Comparison of ENCODE assay signal across 25 cellular contexts in the genomic region with DNA sequence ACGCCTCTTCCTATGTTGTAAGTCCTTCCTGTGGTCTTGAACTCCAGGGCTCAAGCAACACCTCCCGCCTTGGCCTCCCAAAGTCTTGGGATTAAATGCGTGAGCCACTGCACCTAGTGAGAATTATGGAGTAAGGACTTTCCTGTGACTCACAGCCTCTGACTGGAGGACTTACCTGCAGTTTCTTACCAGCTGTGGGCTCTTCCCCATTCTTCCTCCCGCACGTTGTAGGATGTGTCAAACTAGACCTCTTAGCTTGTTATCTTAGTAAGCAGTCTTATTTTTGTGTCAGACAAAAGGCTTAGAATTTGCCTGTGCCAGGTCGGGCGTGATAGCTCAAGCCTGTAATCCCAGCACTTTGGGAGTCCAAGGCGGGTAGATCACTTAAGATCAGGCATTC. TPM values are rescaled to one million over a fixed set of nuclear protein-coding genes. Genes with fewer than 3 reads are reported as not detected.
A peak's percentile ranks its signal among the peaks of the same experiment; 100 is the strongest.
DNase-seq lines count a peak whose midpoint lies in the region; ATAC-seq and TF ChIP-seq lines count a peak whose summit lies in the region.
"Had no signal": no experiment of that assay in that cellular context is flagged by ENCODE, and none has a peak within 500 bp of the region (broad histone marks: within the 10 kb centered on the region; RNA-seq: fewer than 3 reads in every experiment).

No MANE protein-coding gene starts in this region.

- TF ChIP-seq CTCF in OCI-LY7 (conservative IDR thresholded peaks at IDR 0.05; ENCODE audit: low read length): no peak
- TF ChIP-seq CTCF in nephron progenitor cell (IDR thresholded peaks at IDR 0.05): no peak

- H3K27me3 Mint-ChIP-seq in activated naive CD8-positive, alpha-beta T cell treated with anti-CD3 and anti-CD28 coated beads, Interleukin-2, amount 10 ng/mL, durations not matched to agents 7 days and 5 days: no peaks in the 10 kb centered on the region
- H3K27me3 Mint-ChIP-seq in activated naive CD8-positive, alpha-beta T cell treated with anti-CD3 and anti-CD28 coated beads for 36 hours: no peaks in the 10 kb centered on the region
- no peaks in the 10 kb centered on the region for H3K27me3 Mint-ChIP-seq in activated T-helper 2 cell treated with anti-CD3 and anti-CD28 coated beads, Interferon-gamma antibody, Interleukin-2, Interleukin-4, amounts not matched to agents 10 μg/mL and 5 μg/mL and 100 μg/mL, durations not matched to agents 14 hours and 24 hours and 36 hours (ENCODE audit: low read depth)
- peaks cover 5% of the 10 kb centered on the region for H3K27me3 Mint-ChIP-seq in nephron progenitor cell (ENCODE audit: low read depth, poor library complexity)
- H3K27me3 Mint-ChIP-seq: naive B cell had no signal

- no TSS peak for BruUV-seq in OCI-LY7 (replicated peaks; lab: Mats Ljungman, UMichigan)

- H3K27ac Mint-ChIP-seq in activated naive CD8-positive, alpha-beta T cell treated with anti-CD3 and anti-CD28 coated beads, Interleukin-2, amount 10 ng/mL, durations not matched to agents 7 days and 5 days: peak overlapping the region; percentile 54
- H3K27ac Mint-ChIP-seq in activated naive CD8-positive, alpha-beta T cell treated with anti-CD3 and anti-CD28 coated beads for 36 hours: no peak overlapping the region
- H3K27ac Mint-ChIP-seq in activated T-helper 2 cell treated with anti-CD3 and anti-CD28 coated beads, Interferon-gamma antibody, Interleukin-2, Interleukin-4, amounts not matched to agents 10 μg/mL and 5 μg/mL and 100 μg/mL, durations not matched to agents 14 hours and 24 hours and 36 hours: peak overlapping the region; percentile 51
- peak overlapping the region; percentile 30 for H3K27ac Mint-ChIP-seq in nephron progenitor cell
- H3K27ac Mint-ChIP-seq: brain had no signal

- CTCF ChIA-PET in OCI-LY7 (lab: Charles Lee; ENCODE audit: unreplicated experiment): no interaction called here

- no peaks in the 10 kb centered on the region for H4K20me1 ChIP-seq in OCI-LY7 (ENCODE audit: insufficient read depth, low read length)

- no peaks in the 10 kb centered on the region for H3K9me3 Mint-ChIP-seq in activated naive CD8-positive, alpha-beta T cell treated with anti-CD3 and anti-CD28 coated beads, Interleukin-2, amount 10 ng/mL, durations not matched to agents 7 days and 5 days
- no peaks in the 10 kb centered on the region for H3K9me3 Mint-ChIP-seq in activated naive CD8-positive, alpha-beta T cell treated with anti-CD3 and anti-CD28 coated beads for 36 hours
- H3K9me3 Mint-ChIP-seq in activated T-helper 2 cell treated with anti-CD3 and anti-CD28 coated beads, Interferon-gamma antibody, Interleukin-2, Interleukin-4, amounts not matched to agents 10 μg/mL and 5 μg/mL and 100 μg/mL, durations not matched to agents 14 hours and 24 hours and 36 hours: no peaks in the 10 kb centered on the region
- no peaks in the 10 kb centered on the region for H3K9me3 Mint-ChIP-seq in nephron progenitor cell
- H3K9me3 Mint-ChIP-seq: brain, naive B cell had no signal

- H3K4me1 Mint-ChIP-seq in activated naive CD8-positive, alpha-beta T cell treated with anti-CD3 and anti-CD28 coated beads, Interleukin-2, amount 10 ng/mL, durations not matched to agents 7 days and 5 days: peaks cover 17% of the 10 kb centered on the region
- H3K4me1 Mint-ChIP-seq in activated naive CD8-positive, alpha-beta T cell treated with anti-CD3 and anti-CD28 coated beads for 36 hours: peaks cover 20% of the 10 kb centered on the region
- peaks cover 24% of the 10 kb centered on the region for H3K4me1 Mint-ChIP-seq in activated T-helper 2 cell treated with anti-CD3 and anti-CD28 coated beads, Interferon-gamma antibody, Interleukin-2, Interleukin-4, amounts not matched to agents 10 μg/mL and 5 μg/mL and 100 μg/mL, durations not matched to agents 14 hours and 24 hours and 36 hours (ENCODE audit: low read depth)
- H3K4me1 Mint-ChIP-seq in nephron progenitor cell: peaks cover 25% of the 10 kb centered on the region
- H3K4me1 Mint-ChIP-seq: brain had no signal

- peaks cover 14% of the 10 kb centered on the region for H3K4me1 ChIP-seq in OCI-LY7 (ENCODE audit: insufficient read depth, low read length, poor library complexity, severe bottlenecking)
- H3K4me1 ChIP-seq: gastroesophageal sphincter, HAP-1, upper lobe of left lung had no signal

- no peak overlapping the region for H3K27ac ChIP-seq in OCI-LY7 (ENCODE audit: low read depth, low read length, poor library complexity, severe bottlenecking)
- H3K27ac ChIP-seq: gastroesophageal sphincter, HL-60, upper lobe of left lung had no signal

- H3K4me3 ChIP-seq in OCI-LY7 (ENCODE audit: low read depth, low read length, poor library complexity, severe bottlenecking): no peak overlapping the region
- H3K4me3 ChIP-seq: gastroesophageal sphincter, HAP-1, upper lobe of left lung had no signal

- intact Hi-C loops in OCI-LY7 (cut with micrococcal nuclease; ENCODE audit: unreplicated experiment): no loop called here
- intact Hi-C loops in activated T-helper 2 cell treated with anti-CD3 and anti-CD28 coated beads, Interferon-gamma antibody, Interleukin-2, Interleukin-4, amounts not matched to agents 10 μg/mL and 5 μg/mL and 100 μg/mL, durations not matched to agents 14 hours and 24 hours and 36 hours (cut with micrococcal nuclease): no loop called here

- no peak for DNase-seq in activated naive CD8-positive, alpha-beta T cell treated with anti-CD3 and anti-CD28 coated beads, Interleukin-2, amount 10 ng/mL, durations not matched to agents 7 days and 5 days
- no peak for DNase-seq in activated naive CD8-positive, alpha-beta T cell treated with anti-CD3 and anti-CD28 coated beads for 36 hours
- DNase-seq in OCI-LY7 (ENCODE audit: low spot score) (no peak), nephron progenitor cell (no peak), EL (no peak), NCI-H2196 (lab: John Stamatoyannopoulos, UW; ENCODE audit: unreplicated experiment) (no peak)
- DNase-seq in activated T-helper 2 cell treated with anti-CD3 and anti-CD28 coated beads, Interferon-gamma antibody, Interleukin-2, Interleukin-4, amounts not matched to agents 10 μg/mL and 5 μg/mL and 100 μg/mL, durations not matched to agents 14 hours and 24 hours and 36 hours (ENCODE audit: low spot score): no peak
- DNase-seq: activated CD4-positive, CD25-positive, alpha-beta regulatory T cell treated with anti-CD3 and anti-CD28 coated beads, Interleukin-2, amount 50 U/mL, for 72 hours; activated CD8-positive, alpha-beta memory T cell treated with anti-CD3 and anti-CD28 coated beads for 24 hours; activated T-cell treated with anti-CD3 and anti-CD28 coated beads, Interleukin-2, amount 50 U/mL, for 1 hour; amniotic stem cell; COR-L47; DMS53; kidney glomerular epithelial cell; midbrain; naive B cell; NCI-H1417 treated with DMSO at 0.1 percent for 48 hours; NCI-H2081 treated with DMSO at 0.1 percent for 48 hours; NCI-H774; stimulated activated CD4-positive, alpha-beta T cell treated with anti-CD3 and anti-CD28 coated beads, Interleukin-4, amount 100 ng/mL, for 24 hours; upper lobe of left lung had no signal

- peak overlapping the region; percentile 9; the same call in 1 of the 2 replicates for H2AFZ ChIP-seq in OCI-LY7 (ENCODE audit: low read length)

- no peaks in the 10 kb centered on the region for H3K79me2 ChIP-seq in OCI-LY7 (ENCODE audit: insufficient read depth, low read depth, low read length)

- no peak overlapping the region for H3K4me3 Mint-ChIP-seq in activated naive CD8-positive, alpha-beta T cell treated with anti-CD3 and anti-CD28 coated beads, Interleukin-2, amount 10 ng/mL, durations not matched to agents 7 days and 5 days
- no peak overlapping the region for H3K4me3 Mint-ChIP-seq in activated naive CD8-positive, alpha-beta T cell treated with anti-CD3 and anti-CD28 coated beads for 36 hours
- H3K4me3 Mint-ChIP-seq in activated T-helper 2 cell treated with anti-CD3 and anti-CD28 coated beads, Interferon-gamma antibody, Interleukin-2, Interleukin-4, amounts not matched to agents 10 μg/mL and 5 μg/mL and 100 μg/mL, durations not matched to agents 14 hours and 24 hours and 36 hours (ENCODE audit: low read depth): no peak overlapping the region
- no peak overlapping the region for H3K4me3 Mint-ChIP-seq in nephron progenitor cell
- H3K4me3 Mint-ChIP-seq: brain, naive B cell had no signal

- POLR2A ChIA-PET in activated naive CD8-positive, alpha-beta T cell treated with anti-CD3 and anti-CD28 coated beads, Interleukin-2, amount 10 ng/mL, durations not matched to agents 7 days and 5 days (lab: Charles Lee): interaction anchor here (0.9 to 2.7 kb wide), 4 partner anchors 16 to 95 kb away, joined by 4 to 18 read pairs (median 8); a partner anchor contains a TSS
- POLR2A ChIA-PET in OCI-LY7 (lab: Charles Lee): interaction anchor here (0.7 kb wide), 1 partner anchor 911 kb away, joined by 3 read pairs; no protein-coding TSS in a partner anchor

- H3K9me2 ChIP-seq in OCI-LY7 (ENCODE audit: insufficient read depth, low read length): no peaks in the 10 kb centered on the region

- no peaks in the 10 kb centered on the region for H3K36me3 ChIP-seq in OCI-LY7 (ENCODE audit: insufficient read depth, low read length)
- H3K36me3 ChIP-seq: gastroesophageal sphincter, HAP-1, upper lobe of left lung had no signal

- H3K36me3 Mint-ChIP-seq in activated naive CD8-positive, alpha-beta T cell treated with anti-CD3 and anti-CD28 coated beads, Interleukin-2, amount 10 ng/mL, durations not matched to agents 7 days and 5 days: no peaks in the 10 kb centered on the region
- no peaks in the 10 kb centered on the region for H3K36me3 Mint-ChIP-seq in activated naive CD8-positive, alpha-beta T cell treated with anti-CD3 and anti-CD28 coated beads for 36 hours
- no peaks in the 10 kb centered on the region for H3K36me3 Mint-ChIP-seq in activated T-helper 2 cell treated with anti-CD3 and anti-CD28 coated beads, Interferon-gamma antibody, Interleukin-2, Interleukin-4, amounts not matched to agents 10 μg/mL and 5 μg/mL and 100 μg/mL, durations not matched to agents 14 hours and 24 hours and 36 hours (ENCODE audit: low read depth)
- no peaks in the 10 kb centered on the region for H3K36me3 Mint-ChIP-seq in nephron progenitor cell (ENCODE audit: low read depth)
- H3K36me3 Mint-ChIP-seq: brain, naive B cell had no signal

- no peak for ATAC-seq in activated naive CD8-positive, alpha-beta T cell treated with anti-CD3 and anti-CD28 coated beads, Interleukin-2, amount 10 ng/mL, durations not matched to agents 7 days and 5 days (ENCODE audit: low read depth)
- ATAC-seq: gastroesophageal sphincter had no signal

- H3K9me3 ChIP-seq in OCI-LY7 (ENCODE audit: low read length): no peaks in the 10 kb centered on the region
- H3K9me3 ChIP-seq: gastroesophageal sphincter, HAP-1, upper lobe of left lung had no signal

- no peak overlapping the region for H3K4me2 ChIP-seq in OCI-LY7 (ENCODE audit: low read length)

RNA-seq across cellular contexts. Expression of a gene that starts 30.9 kb away (rescaled TPM):
- 10 to 100 TPM; 48.0 to 48.1 TPM for total RNA-seq in activated naive CD8-positive, alpha-beta T cell treated with anti-CD3 and anti-CD28 coated beads, Interleukin-2, amount 10 ng/mL, durations not matched to agents 7 days and 5 days
- 10 to 100 TPM; 32.0 to 34.3 TPM for total RNA-seq in activated naive CD8-positive, alpha-beta T cell treated with anti-CD3 and anti-CD28 coated beads for 36 hours
- 10.6 and 13.9 TPM in 2 replicates for total RNA-seq in OCI-LY7 (2014; rRNA removed; shearing (Covaris generic))
- 29.9 and 33.8 TPM in 2 replicates for total RNA-seq in OCI-LY7 (2022)
- total RNA-seq in activated T-helper 2 cell treated with anti-CD3 and anti-CD28 coated beads, Interferon-gamma antibody, Interleukin-2, Interleukin-4, amounts not matched to agents 10 μg/mL and 5 μg/mL and 100 μg/mL, durations not matched to agents 14 hours and 24 hours and 36 hours: 53.2 and 53.4 TPM in 2 replicates
